In the genomic region with DNA sequence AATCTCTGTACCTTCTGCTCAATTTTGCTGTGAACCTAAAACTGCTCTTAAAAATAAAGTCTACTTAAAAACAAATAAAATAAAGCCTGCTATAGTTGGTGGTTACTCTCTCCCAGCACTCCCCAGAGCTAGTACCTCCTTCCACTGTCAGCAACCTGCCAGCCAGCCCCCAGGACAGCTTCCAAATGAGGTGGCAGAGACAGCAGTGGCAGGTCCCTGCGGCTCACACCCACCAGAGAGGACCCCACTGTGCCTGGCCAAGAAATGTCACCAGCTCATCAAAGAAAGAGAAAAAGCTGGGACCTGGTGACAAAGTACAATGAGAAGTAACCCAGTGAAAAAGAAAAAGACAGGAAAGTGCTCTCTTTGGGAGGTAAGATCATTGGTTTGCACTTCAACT, we compare ENCODE assay signal across 15 cellular contexts. TPM values are rescaled to one million over a fixed set of nuclear protein-coding genes. Genes with fewer than 3 reads are reported as not detected.
"Had no signal": no experiment of that assay in that cellular context is flagged by ENCODE, and none has a peak within 500 bp of the region (broad histone marks: within the 10 kb centered on the region; RNA-seq: fewer than 3 reads in every experiment).

No MANE protein-coding gene starts in this region.

- H3K9ac ChIP-seq: neural progenitor cell, parathyroid adenoma had no signal

- H3K27me3 ChIP-seq: brain microvascular endothelial cell, neural progenitor cell had no signal

- H3K4me1 Mint-ChIP-seq: neural progenitor cell had no signal

- DNase-seq: activated CD4-positive, alpha-beta memory T cell treated with anti-CD3 and anti-CD28 coated beads for 36 hours; activated naive CD4-positive, alpha-beta T cell treated with anti-CD3 and anti-CD28 coated beads, Interleukin-2, amount 50 U/mL, for 16 hours; brain microvascular endothelial cell; foreskin melanocyte; left ventricle myocardium inferior; mesendoderm; T-cell had no signal

- H3K27me3 Mint-ChIP-seq: activated CD4-positive, alpha-beta memory T cell treated with anti-CD3 and anti-CD28 coated beads for 36 hours; activated T-helper 17 cell treated with anti-CD3 and anti-CD28 coated beads, Interleukin-2, amount 50 U/mL, for 72 hours; stimulated activated memory B cell treated with anti-CD40 and anti-IgM and Interleukin-4, amounts not matched to agents 10 μg/mL and 1 μg/mL and 100 μg/mL, for 72 hours; T-cell had no signal

- H3K4me3 Mint-ChIP-seq: activated CD4-positive, alpha-beta memory T cell treated with anti-CD3 and anti-CD28 coated beads for 36 hours; activated T-helper 17 cell treated with anti-CD3 and anti-CD28 coated beads, Interleukin-2, amount 50 U/mL, for 72 hours; neural progenitor cell; stimulated activated memory B cell treated with anti-CD40 and anti-IgM and Interleukin-4, amounts not matched to agents 10 μg/mL and 1 μg/mL and 100 μg/mL, for 72 hours; T-cell had no signal

- H3K27ac ChIP-seq: brain microvascular endothelial cell, left ventricle myocardium inferior, neural progenitor cell, parathyroid adenoma, VCaP had no signal

- H3K4me3 ChIP-seq: left ventricle myocardium inferior, neural progenitor cell, smooth muscle cell had no signal

- H3K27ac Mint-ChIP-seq: activated CD4-positive, alpha-beta memory T cell treated with anti-CD3 and anti-CD28 coated beads for 36 hours; activated T-helper 17 cell treated with anti-CD3 and anti-CD28 coated beads, Interleukin-2, amount 50 U/mL, for 72 hours; neural progenitor cell; stimulated activated memory B cell treated with anti-CD40 and anti-IgM and Interleukin-4, amounts not matched to agents 10 μg/mL and 1 μg/mL and 100 μg/mL, for 72 hours; T-cell had no signal

- H3K4me1 ChIP-seq: left ventricle myocardium inferior, neural progenitor cell had no signal

RNA-seq across cellular contexts. Expression of gene CST7, which starts 28.3 kb away (rescaled TPM):
- total RNA-seq: chondrocyte, endothelial cell of umbilical vein, smooth muscle cell had no signal
- polyA plus RNA-seq: endothelial cell of umbilical vein had no signal
